Comparison of ENCODE assay signal across 14 cellular contexts in genomic region chr5:2240118-2240904, GRCh38.
DNase-seq lines count a peak whose midpoint lies in the region; ATAC-seq and TF ChIP-seq lines count a peak whose summit lies in the region.
"Had no signal": no experiment of that assay in that cellular context is flagged by ENCODE, and none has a peak within 500 bp of the region (broad histone marks: within the 10 kb centered on the region; RNA-seq: fewer than 3 reads in every experiment).

No MANE protein-coding gene starts in this region.

- H3K4me3 ChIP-seq in BLaER1 (no peak overlapping the region), trophoblast cell (ENCODE audit: low read depth, low read length) (peak overlapping the region; percentile 20), PC-3 (ENCODE audit: low read length) (no peak overlapping the region), adrenal gland (no peak overlapping the region)
- H3K4me3 ChIP-seq: GM23338 had no signal

- TF ChIP-seq CTCF in PC-3 (conservative IDR thresholded peaks at IDR 0.05; ENCODE audit: low read depth, low read length) (no peak), adrenal gland (IDR thresholded peaks at IDR 0.05) (no peak)

- no peak overlapping the region for H3K18ac ChIP-seq in trophoblast cell (ENCODE audit: low read length)

- CTCF ChIA-PET in PC-3 (lab: Charles Lee), result no interaction called here

- ATAC-seq in PC-3, result no peak
- ATAC-seq: GM23338 had no signal

- no peaks in the 10 kb centered on the region for H3F3A ChIP-seq in PC-3 (ENCODE audit: low read length, unreplicated experiment)

- no peak overlapping the region for H2AFZ ChIP-seq in trophoblast cell (ENCODE audit: insufficient read depth, low read length, poor library complexity)
- no peak overlapping the region for H2AFZ ChIP-seq in PC-3 (ENCODE audit: low read length)
- H2AFZ ChIP-seq: GM23338 had no signal

- H3K79me1 ChIP-seq in trophoblast cell (ENCODE audit: low read length), result no peaks in the 10 kb centered on the region

- no peak overlapping the region for H4K12ac ChIP-seq in trophoblast cell (ENCODE audit: low read depth, low read length)

- no peak overlapping the region for H2BK12ac ChIP-seq in trophoblast cell (ENCODE audit: low read length)

- H3K79me2 ChIP-seq in trophoblast cell (ENCODE audit: control insufficient read depth, insufficient read depth, low read length, poor library complexity) (no peaks in the 10 kb centered on the region), PC-3 (ENCODE audit: low read length) (no peaks in the 10 kb centered on the region)

- no CpG with 5 or more reads among the region's 16 CpGs for WGBS in trophoblast cell (ENCODE audit: extremely low coverage, insufficient coverage, insufficient read length)
- 80 to 87% (median 85%) methylated on average over 9 to 16 of the region's 16 CpGs for WGBS in adrenal gland, 4 donors

- no peak overlapping the region for H3K4ac ChIP-seq in trophoblast cell (ENCODE audit: low read depth, low read length)

- no peak overlapping the region for H2BK120ac ChIP-seq in trophoblast cell (ENCODE audit: insufficient read depth, low read length, poor library complexity)

- no peak overlapping the region for H3K9ac ChIP-seq in BLaER1
- no peak overlapping the region for H3K9ac ChIP-seq in trophoblast cell (ENCODE audit: low read length)
- no peak overlapping the region for H3K9ac ChIP-seq in PC-3 (ENCODE audit: low read length)

- H3K9me2 ChIP-seq in PC-3 (replicated peaks; ENCODE audit: low read length), result no peaks in the 10 kb centered on the region

- H3K27ac ChIP-seq in BLaER1 (0 out of 2 replicates have a peak overlapping the region, but pooled peaks have one; percentile 18), trophoblast cell (ENCODE audit: low read depth, low read length) (no peak overlapping the region), PC-3 (ENCODE audit: low read length) (no peak overlapping the region), adrenal gland (no peak overlapping the region)
- H3K27ac ChIP-seq: C4-2B, HL-60 had no signal

- H4K91ac ChIP-seq in trophoblast cell (ENCODE audit: low read depth, low read length), result no peak overlapping the region

- POLR2A ChIA-PET in PC-3 (lab: Charles Lee; ENCODE audit: unreplicated experiment), result no interaction called here

- no peaks in the 10 kb centered on the region for H3K27me3 ChIP-seq in BLaER1
- no peaks in the 10 kb centered on the region for H3K27me3 ChIP-seq in trophoblast cell (ENCODE audit: insufficient read depth, low read length)
- no peaks in the 10 kb centered on the region for H3K27me3 ChIP-seq in PC-3 (ENCODE audit: low read length)
- no peaks in the 10 kb centered on the region for H3K27me3 ChIP-seq in adrenal gland
- H3K27me3 ChIP-seq: BE2C had no signal

- peaks cover 13% of the 10 kb centered on the region for H3K9me3 ChIP-seq in BLaER1
- H3K9me3 ChIP-seq in trophoblast cell (ENCODE audit: insufficient read depth, low read depth, low read length), result no peaks in the 10 kb centered on the region
- no peaks in the 10 kb centered on the region; the same call in 1 of the 2 replicates for H3K9me3 ChIP-seq in PC-3 (ENCODE audit: low read length)
- H3K9me3 ChIP-seq in adrenal gland (replicated peaks in 1 of 3), result no peaks in the 10 kb centered on the region
- H3K9me3 ChIP-seq: BE2C had no signal

- no peak overlapping the region for H3K4me2 ChIP-seq in BLaER1
- no peak overlapping the region for H3K4me2 ChIP-seq in trophoblast cell (ENCODE audit: low read length)
- H3K4me2 ChIP-seq in PC-3 (ENCODE audit: low read length), result no peak overlapping the region
- H3K4me2 ChIP-seq: GM23338 had no signal

- intact Hi-C loops in PC-3 (cut with micrococcal nuclease) (no loop called here), adrenal gland (cut with DNase I) (no loop called here)

- no peak overlapping the region for H4K8ac ChIP-seq in trophoblast cell (ENCODE audit: low read depth, low read length)

- H3K4me1 ChIP-seq in BLaER1, result peaks cover 16% of the 10 kb centered on the region
- H3K4me1 ChIP-seq in trophoblast cell (ENCODE audit: control insufficient read depth in 1 of 2, insufficient read depth in 2 of 2, low read length in 2 of 2), result no peaks in the 10 kb centered on the region
- H3K4me1 ChIP-seq in PC-3 (ENCODE audit: insufficient read depth, low read length), result no peaks in the 10 kb centered on the region
- H3K4me1 ChIP-seq in adrenal gland (replicated peaks in 1 of 2), result no peaks in the 10 kb centered on the region
- H3K4me1 ChIP-seq: BE2C, Caco-2 had no signal

- peak; percentile 8 to 27 for DNase-seq in NCI-H187 (lab: John Stamatoyannopoulos, UW)
- peak; percentile 58 for DNase-seq in NCI-H2171 treated with DMSO at 0.1 percent for 48 hours (lab: John Stamatoyannopoulos, UW)
- DNase-seq in trophoblast cell, result no peak
- no peak for DNase-seq in PC-3
- no peak for DNase-seq in adrenal gland
- DNase-seq: ACHN; BE2C; Caco-2; CD4-positive, alpha-beta T cell; HCEC 1CT had no signal

- no peaks in the 10 kb centered on the region for H4K20me1 ChIP-seq in BLaER1
- H4K20me1 ChIP-seq in PC-3 (ENCODE audit: low read length), result no peaks in the 10 kb centered on the region

- no peak overlapping the region for H2AK5ac ChIP-seq in trophoblast cell (ENCODE audit: low read length)

- H3K36me3 ChIP-seq in BLaER1 (no peaks in the 10 kb centered on the region), trophoblast cell (ENCODE audit: control insufficient read depth in 1 of 2, insufficient read depth in 2 of 2, low read length in 2 of 2) (no peaks in the 10 kb centered on the region), PC-3 (ENCODE audit: low read depth, low read length) (no peaks in the 10 kb centered on the region), adrenal gland (replicated peaks in 1 of 2) (no peaks in the 10 kb centered on the region)
- H3K36me3 ChIP-seq: BE2C had no signal

- no peak overlapping the region for H3K23ac ChIP-seq in trophoblast cell (ENCODE audit: low read length)

- no TSS peak for BruUV-seq in PC-3 (replicated peaks; lab: Mats Ljungman, UMichigan)

- H3K14ac ChIP-seq in trophoblast cell (ENCODE audit: low read length), result no peak overlapping the region

- no peak overlapping the region for H2BK5ac ChIP-seq in trophoblast cell (ENCODE audit: low read depth, low read length, poor library complexity)

- TF ChIP-seq POLR2A in adrenal gland (IDR thresholded peaks at IDR 0.05), result no peak

Comparison
In these comparisons a context has a peak if more than half of its experiments do, and no peak if none do; other contexts are left out.
1. DNase-seq: peak in NCI-H187 (2 of 2) and NCI-H2171 treated with DMSO at 0.1 percent for 48 hours (single experiment); none in trophoblast cell (0 of 2), PC-3 (single experiment) and adrenal gland (0 of 7).